ENCODE assay signal across 24 cellular contexts in genomic region chr1:229007167-229007566, GRCh38.
DNase-seq lines count a peak whose midpoint lies in the region; ATAC-seq, FAIRE-seq and TF ChIP-seq lines count a peak whose summit lies in the region.
"Had no signal": no experiment of that assay in that cellular context is flagged by ENCODE, and none has a peak within 500 bp of the region (broad histone marks: within the 10 kb centered on the region; RNA-seq: fewer than 3 reads in every experiment).

No MANE protein-coding gene starts in this region.

- no peak for TF ChIP-seq CTCF in HepG2 (CRISPR knock-in tag; IDR thresholded peaks at IDR 0.05)
- TF ChIP-seq CTCF in right lobe of liver (IDR thresholded peaks at IDR 0.05): no peak
- TF ChIP-seq CTCF in vagina (IDR thresholded peaks at IDR 0.05): no peak

- in situ Hi-C loops in HepG2 (cut with HindIII; ENCODE audit: extremely low pct_ligation_motif_present, low pct_unique_long_range_greater_than_20kb): no loop called here

- H2BK15ac ChIP-seq in mesendoderm (replicated peaks; ENCODE audit: low read depth) (no peak overlapping the region), neuronal stem cell (ENCODE audit: low read length) (peak overlapping the region; percentile 52)

- H3K56ac ChIP-seq in mesendoderm (ENCODE audit: low read length): no peak overlapping the region

- H3K27ac Mint-ChIP-seq in natural killer cell treated with Interleukin-12 subunit alpha and Interleukin-12 subunit beta and Interleukin-15 and Interleukin-18, amount 100 ng/mL, for 72 hours: no peak overlapping the region
- H3K27ac Mint-ChIP-seq: B cell; CD4-positive, alpha-beta T cell; CD8-positive, alpha-beta T cell had no signal

- DNase-seq in HepG2 (ENCODE audit: low spot score) (no peak), right lobe of liver (no peak), mesendoderm (no peak), neuronal stem cell (ENCODE audit: low spot score) (no peak), vagina (ENCODE audit: extremely low spot score in 2 of 2) (peak; percentile 64), NCI-H1436 (lab: John Stamatoyannopoulos, UW) (no peak), midbrain (lab: John Stamatoyannopoulos, UW) (no peak)
- no peak for DNase-seq in natural killer cell treated with Interleukin-12 subunit alpha and Interleukin-12 subunit beta and Interleukin-15 and Interleukin-18, amount 100 ng/mL, for 72 hours (ENCODE audit: low spot score)
- DNase-seq: AML-193; Caco-2; Calu3; CD4-positive, alpha-beta T cell; CD8-positive, alpha-beta T cell; DMS79 treated with DMSO at 0.1 percent for 48 hours; GF-D8 had no signal

- H3K9ac ChIP-seq in HepG2 (ENCODE audit: insufficient read depth, low read depth, low read length) (no peak overlapping the region), mesendoderm (ENCODE audit: low read length) (no peak overlapping the region), neuronal stem cell (ENCODE audit: low read depth, low read length, poor library complexity) (no peak overlapping the region)
- H3K9ac ChIP-seq: BLaER1 treated with 17β-estradiol and CSF1 and Interleukin-3, amounts not matched to agents 10 nM and 100 nM had no signal

- H3K36me3 Mint-ChIP-seq in natural killer cell treated with Interleukin-12 subunit alpha and Interleukin-12 subunit beta and Interleukin-15 and Interleukin-18, amount 100 ng/mL, for 72 hours: no peaks in the 10 kb centered on the region
- H3K36me3 Mint-ChIP-seq: CD8-positive, alpha-beta T cell had no signal

- no peak for TF ChIP-seq POLR2A in HepG2 (IDR thresholded peaks at IDR 0.05; ENCODE audit: insufficient read depth in 1 of 2, low read depth in 2 of 2, low read length in 2 of 2)
- TF ChIP-seq POLR2A in right lobe of liver (IDR thresholded peaks at IDR 0.05): no peak
- no peak for TF ChIP-seq POLR2A in vagina (IDR thresholded peaks at IDR 0.05)

- H4K8ac ChIP-seq in mesendoderm (ENCODE audit: low read depth, low read length) (no peak overlapping the region), neuronal stem cell (ENCODE audit: low read depth, low read length) (no peak overlapping the region)

- H3K18ac ChIP-seq in mesendoderm (ENCODE audit: low read length): no peak overlapping the region
- peak overlapping the region; percentile 44 for H3K18ac ChIP-seq in neuronal stem cell (ENCODE audit: low read length)

- no peak overlapping the region for H3K4me2 ChIP-seq in HepG2 (ENCODE audit: low read depth, low read length)
- H3K4me2 ChIP-seq in mesendoderm (ENCODE audit: low read length): no peak overlapping the region
- no peak overlapping the region for H3K4me2 ChIP-seq in neuronal stem cell (ENCODE audit: insufficient read depth, low read length, poor library complexity, severe bottlenecking)
- H3K4me2 ChIP-seq: A549; BLaER1 treated with 17β-estradiol and CSF1 and Interleukin-3, amounts not matched to agents 10 nM and 100 nM had no signal

- H3K9me3 Mint-ChIP-seq in natural killer cell treated with Interleukin-12 subunit alpha and Interleukin-12 subunit beta and Interleukin-15 and Interleukin-18, amount 100 ng/mL, for 72 hours: no peaks in the 10 kb centered on the region
- H3K9me3 Mint-ChIP-seq: CD4-positive, alpha-beta T cell; CD8-positive, alpha-beta T cell had no signal

- H3K36me3 ChIP-seq in HepG2 (replicated peaks in 1 of 2; ENCODE audit: control insufficient read depth in 1 of 2, insufficient read depth in 2 of 2, low read length in 2 of 2) (no peaks in the 10 kb centered on the region), right lobe of liver (no peaks in the 10 kb centered on the region), mesendoderm (ENCODE audit: control insufficient read depth, insufficient read depth, low read length) (no peaks in the 10 kb centered on the region), neuronal stem cell (replicated peaks in 1 of 2; ENCODE audit: control insufficient read depth in 2 of 2, insufficient read depth in 2 of 2, low read length in 2 of 2) (no peaks in the 10 kb centered on the region), vagina (no peaks in the 10 kb centered on the region)
- H3K36me3 ChIP-seq: BLaER1 treated with 17β-estradiol and CSF1 and Interleukin-3, amounts not matched to agents 10 nM and 100 nM had no signal

- intact Hi-C loops in HepG2 (cut with micrococcal nuclease; ENCODE audit: unreplicated experiment): no loop called here
- intact Hi-C loops in right lobe of liver (cut with DNase I): no loop called here
- intact Hi-C loops in vagina (cut with DNase I): no loop called here

- H2AK5ac ChIP-seq in mesendoderm (ENCODE audit: low read length): no peak overlapping the region
- no peak overlapping the region for H2AK5ac ChIP-seq in neuronal stem cell (ENCODE audit: low read depth, low read length)

- H2AFZ ChIP-seq in HepG2 (ENCODE audit: low read length) (no peak overlapping the region), neuronal stem cell (ENCODE audit: low read length) (no peak overlapping the region)

- H3K27me3 Mint-ChIP-seq in natural killer cell treated with Interleukin-12 subunit alpha and Interleukin-12 subunit beta and Interleukin-15 and Interleukin-18, amount 100 ng/mL, for 72 hours: no peaks in the 10 kb centered on the region
- H3K27me3 Mint-ChIP-seq: CD4-positive, alpha-beta T cell had no signal

- ATAC-seq in HepG2 (no peak), right lobe of liver (no peak)
- no peak for ATAC-seq in natural killer cell treated with Interleukin-12 subunit alpha and Interleukin-12 subunit beta and Interleukin-15 and Interleukin-18, amount 100 ng/mL, for 72 hours
- ATAC-seq: A549; CD8-positive, alpha-beta T cell had no signal

- POLR2A ChIA-PET in HepG2 (lab: Yijun Ruan, JAX): no interaction called here

- H3K27me3 ChIP-seq in HepG2 (ENCODE audit: control insufficient read depth in 1 of 2, insufficient read depth in 2 of 2, low read length in 2 of 2): no peaks in the 10 kb centered on the region
- no peaks in the 10 kb centered on the region for H3K27me3 ChIP-seq in right lobe of liver
- H3K27me3 ChIP-seq in mesendoderm (ENCODE audit: insufficient read depth, low read length, poor library complexity): no peaks in the 10 kb centered on the region
- no peaks in the 10 kb centered on the region for H3K27me3 ChIP-seq in neuronal stem cell (ENCODE audit: control insufficient read depth in 3 of 3, insufficient read depth in 3 of 3, low read depth in 1 of 3, low read length in 3 of 3)
- H3K27me3 ChIP-seq in vagina: no peaks in the 10 kb centered on the region
- H3K27me3 ChIP-seq: BLaER1 treated with 17β-estradiol and CSF1 and Interleukin-3, amounts not matched to agents 10 nM and 100 nM had no signal

- no peak overlapping the region for H3K4me3 ChIP-seq in HepG2 (replicated peaks in 1 of 3; ENCODE audit: insufficient read depth in 1 of 3, low read depth in 2 of 3, low read length in 3 of 3)
- no peak overlapping the region for H3K4me3 ChIP-seq in right lobe of liver
- H3K4me3 ChIP-seq in mesendoderm (ENCODE audit: low read length): no peak overlapping the region
- no peak overlapping the region for H3K4me3 ChIP-seq in neuronal stem cell (ENCODE audit: low read length in 2 of 2)
- no peak overlapping the region for H3K4me3 ChIP-seq in vagina
- H3K4me3 ChIP-seq: A549; BLaER1 treated with 17β-estradiol and CSF1 and Interleukin-3, amounts not matched to agents 10 nM and 100 nM had no signal

- no peak overlapping the region for H4K5ac ChIP-seq in mesendoderm (ENCODE audit: low read length)

- H3K4me3 Mint-ChIP-seq in natural killer cell treated with Interleukin-12 subunit alpha and Interleukin-12 subunit beta and Interleukin-15 and Interleukin-18, amount 100 ng/mL, for 72 hours: no peak overlapping the region
- H3K4me3 Mint-ChIP-seq: B cell; CD4-positive, alpha-beta T cell; CD8-positive, alpha-beta T cell had no signal

- H4K91ac ChIP-seq in neuronal stem cell (ENCODE audit: low read depth, low read length, poor library complexity): no peak overlapping the region

- H3K4ac ChIP-seq in mesendoderm (ENCODE audit: low read depth, low read length) (no peak overlapping the region), neuronal stem cell (ENCODE audit: low read length) (no peak overlapping the region)

- TF ChIP-seq RAD21 in HepG2 (CRISPR knock-in tag; IDR thresholded peaks at IDR 0.05): no peak

- H3K9me3 ChIP-seq in HepG2 (ENCODE audit: low read length) (no peaks in the 10 kb centered on the region), right lobe of liver (no peaks in the 10 kb centered on the region), neuronal stem cell (replicated peaks in 1 of 2; ENCODE audit: control insufficient read depth in 2 of 2, insufficient read depth in 1 of 2, low read depth in 1 of 2, low read length in 2 of 2) (no peaks in the 10 kb centered on the region), vagina (no peaks in the 10 kb centered on the region)
- H3K9me3 ChIP-seq: A549; BLaER1 treated with 17β-estradiol and CSF1 and Interleukin-3, amounts not matched to agents 10 nM and 100 nM; Caco-2 had no signal

- CTCF ChIA-PET in HepG2 (lab: Yijun Ruan, JAX; ENCODE audit: low intra/inter-chr PET ratio, low total read pairs): no interaction called here

- H3K23ac ChIP-seq in mesendoderm (ENCODE audit: low read length): peak overlapping the region; percentile 4
- H3K23ac ChIP-seq in neuronal stem cell (ENCODE audit: low read depth, low read length, poor library complexity): no peak overlapping the region

- TF ChIP-seq EP300 in HepG2 (IDR thresholded peaks at IDR 0.05; ENCODE audit: low read depth in 2 of 2, low read length in 2 of 2) (no peak), HepG2 (CRISPR knock-in tag; IDR thresholded peaks at IDR 0.05; ENCODE audit: borderline replicate concordance) (no peak)

- no peaks in the 10 kb centered on the region for H3K79me2 ChIP-seq in HepG2 (ENCODE audit: insufficient read depth, low read length)
- H3K79me2 ChIP-seq in mesendoderm (ENCODE audit: control insufficient read depth, insufficient read depth, low read length): no peaks in the 10 kb centered on the region

- FAIRE-seq in HepG2 (lab: Jason Lieb, UNC): no peak
- FAIRE-seq: A549, D721Med, G401.6, GM12891, GM19239 had no signal

- H2BK120ac ChIP-seq in mesendoderm (ENCODE audit: low read depth, low read length): no peak overlapping the region
- H2BK120ac ChIP-seq in neuronal stem cell (ENCODE audit: low read depth, low read length): no peak overlapping the region

- H3K4me1 Mint-ChIP-seq in natural killer cell treated with Interleukin-12 subunit alpha and Interleukin-12 subunit beta and Interleukin-15 and Interleukin-18, amount 100 ng/mL, for 72 hours (ENCODE audit: low read depth in 2 of 2): peaks cover 0 to 7% of the 10 kb centered on the region in 2 donors
- H3K4me1 Mint-ChIP-seq: B cell had no signal

- BruUV-seq in HepG2 (replicated peaks; lab: Mats Ljungman, UMichigan): no TSS peak

- H2BK12ac ChIP-seq in neuronal stem cell (ENCODE audit: low read length): peak overlapping the region; percentile 76

- H3K14ac ChIP-seq in neuronal stem cell (ENCODE audit: low read length): no peak overlapping the region

- H3K4me1 ChIP-seq in HepG2 (ENCODE audit: insufficient read depth, low read length) (peaks cover 41% of the 10 kb centered on the region), right lobe of liver (no peaks in the 10 kb centered on the region), mesendoderm (ENCODE audit: control insufficient read depth, low read depth, low read length) (peaks cover 6% of the 10 kb centered on the region), neuronal stem cell (ENCODE audit: control insufficient read depth in 2 of 2, insufficient read depth in 1 of 2, low read depth in 1 of 2, low read length in 2 of 2) (peaks cover 0 to 18% of the 10 kb centered on the region in 2 donors), vagina (no peaks in the 10 kb centered on the region)
- H3K4me1 ChIP-seq: A549, Caco-2 had no signal

- 94% methylated on average over 7 of the region's 7 CpGs for WGBS in HepG2 (ENCODE audit: low lambda C conversion rate)
- no CpG with 5 or more reads among the region's 7 CpGs for WGBS in right lobe of liver (ENCODE audit: insufficient coverage, low coverage, low lambda C conversion rate, missing lambda C conversion rate)
- WGBS in mesendoderm (ENCODE audit: extremely low coverage, insufficient coverage, low lambda C conversion rate): no CpG with 5 or more reads among the region's 7 CpGs
- no CpG with 5 or more reads among the region's 7 CpGs for WGBS in neuronal stem cell (ENCODE audit: extremely low coverage in 2 of 2, insufficient read length in 2 of 2, insufficient replicate concordance in 1 of 2), 2 donors

- no peaks in the 10 kb centered on the region for H3K79me1 ChIP-seq in mesendoderm (ENCODE audit: low read length)
- no peaks in the 10 kb centered on the region for H3K79me1 ChIP-seq in neuronal stem cell (ENCODE audit: low read depth, low read length)

- H2BK5ac ChIP-seq in mesendoderm (ENCODE audit: low read length): no peak overlapping the region
- no peak overlapping the region for H2BK5ac ChIP-seq in neuronal stem cell (ENCODE audit: low read length)

- H3K27ac ChIP-seq in HepG2 (ENCODE audit: extremely low read length, insufficient read depth, low read length) (no peak overlapping the region), right lobe of liver (no peak overlapping the region), mesendoderm (ENCODE audit: low read depth, low read length) (no peak overlapping the region), neuronal stem cell (replicated peaks; ENCODE audit: low read length) (no peak overlapping the region), vagina (no peak overlapping the region)
- H3K27ac ChIP-seq: 22Rv1; A549; BLaER1 treated with 17β-estradiol and CSF1 and Interleukin-3, amounts not matched to agents 10 nM and 100 nM; C4-2B had no signal

- no peaks in the 10 kb centered on the region for H4K20me1 ChIP-seq in HepG2 (ENCODE audit: insufficient read depth, low read length)
- H4K20me1 ChIP-seq: BLaER1 treated with 17β-estradiol and CSF1 and Interleukin-3, amounts not matched to agents 10 nM and 100 nM had no signal

Comparison
In these comparisons a context has a peak if more than half of its experiments do, and no peak if none do; other contexts are left out.
1. DNase-seq: peak in vagina (2 of 2); none in HepG2 (single experiment), right lobe of liver (0 of 3), mesendoderm (single experiment), neuronal stem cell (single experiment), NCI-H1436 (single experiment), natural killer cell treated with Interleukin-12 subunit alpha and Interleukin-12 subunit beta and Interleukin-15 and Interleukin-18, amount 100 ng/mL, for 72 hours (single experiment) and midbrain (single experiment).